In the genomic region with DNA sequence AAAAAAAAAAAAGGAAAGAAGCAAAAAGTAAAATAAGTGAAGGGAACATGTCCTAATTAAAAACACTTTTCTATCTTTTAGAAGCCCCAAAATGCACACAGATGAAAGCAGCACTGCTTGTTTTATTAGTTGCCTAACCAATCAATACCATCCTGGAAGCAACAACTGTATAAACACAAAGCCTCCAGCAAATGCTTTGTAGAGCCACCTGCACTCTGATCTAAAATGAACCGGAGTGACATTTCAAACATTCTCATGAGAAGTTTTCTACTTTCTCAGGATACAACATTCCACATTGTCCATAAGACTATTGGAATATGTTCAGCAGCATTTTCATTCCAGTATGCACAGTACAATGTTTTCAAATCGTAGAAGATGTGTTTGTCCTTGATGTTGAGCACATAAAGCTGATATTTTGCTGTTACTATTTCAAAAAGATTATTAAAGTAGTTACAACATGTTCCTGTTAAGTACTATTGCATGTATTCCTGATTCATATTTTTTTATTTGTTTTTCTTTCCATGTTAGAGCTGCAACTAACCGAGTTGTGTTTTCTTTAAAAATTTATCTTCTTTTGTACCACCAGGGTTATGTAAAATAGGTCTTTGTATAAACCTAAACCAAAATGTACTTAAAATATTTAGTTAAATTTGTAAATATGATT, we compare ENCODE assay signal across 1 cellular context.
A peak's percentile ranks its signal among the peaks of the same experiment; 100 is the strongest.
TF ChIP-seq lines count a peak whose summit lies in the region.

No MANE protein-coding gene starts in this region.

TF ChIP-seq in HepG2, 621 proteins besides CTCF, POLR2A, EP300 and RAD21 (continued from another document):
- TF ChIP-seq, protein P1, sequence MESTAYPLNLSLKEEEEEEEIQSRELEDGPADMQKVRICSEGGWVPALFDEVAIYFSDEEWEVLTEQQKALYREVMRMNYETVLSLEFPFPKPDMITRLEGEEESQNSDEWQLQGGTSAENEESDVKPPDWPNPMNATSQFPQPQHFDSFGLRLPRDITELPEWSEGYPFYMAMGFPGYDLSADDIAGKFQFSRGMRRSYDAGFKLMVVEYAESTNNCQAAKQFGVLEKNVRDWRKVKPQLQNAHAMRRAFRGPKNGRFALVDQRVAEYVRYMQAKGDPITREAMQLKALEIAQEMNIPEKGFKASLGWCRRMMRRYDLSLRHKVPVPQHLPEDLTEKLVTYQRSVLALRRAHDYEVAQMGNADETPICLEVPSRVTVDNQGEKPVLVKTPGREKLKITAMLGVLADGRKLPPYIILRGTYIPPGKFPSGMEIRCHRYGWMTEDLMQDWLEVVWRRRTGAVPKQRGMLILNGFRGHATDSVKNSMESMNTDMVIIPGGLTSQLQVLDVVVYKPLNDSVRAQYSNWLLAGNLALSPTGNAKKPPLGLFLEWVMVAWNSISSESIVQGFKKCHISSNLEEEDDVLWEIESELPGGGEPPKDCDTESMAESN (CRISPR knock-in tag; conservative IDR thresholded peaks at IDR 0.05): no peak
- TF ChIP-seq TCF7L2 (IDR thresholded peaks at IDR 0.05; ENCODE audit: low read depth, low read length) (peak; percentile 28), ZNF710 (CRISPR knock-in tag; IDR thresholded peaks at IDR 0.05; ENCODE audit: borderline replicate concordance) (peak; percentile 63; the same call in 1 of the 2 replicates), BCL6 (CRISPR knock-in tag; IDR thresholded peaks at IDR 0.05) (peak; percentile 95), KAT7 (CRISPR knock-in tag; IDR thresholded peaks at IDR 0.05; ENCODE audit: borderline replicate concordance) (0 out of 2 replicates have a peak, but pooled peaks have one; percentile 34), ELF3 (CRISPR knock-in tag; IDR thresholded peaks at IDR 0.05) (peak; percentile 66), PHF21A (CRISPR knock-in tag; IDR thresholded peaks at IDR 0.05) (peak; percentile 61; the same call in 1 of the 2 replicates), MIXL1 (CRISPR knock-in tag; IDR thresholded peaks at IDR 0.05) (peak; percentile 94), DPF2 (CRISPR knock-in tag; IDR thresholded peaks at IDR 0.05; ENCODE audit: borderline replicate concordance, low read depth) (peak; percentile 70; the same call in 1 of the 2 replicates), PTBP1 (IDR thresholded peaks at IDR 0.05; ENCODE audit: low read depth, low read length, poor library complexity, severe bottlenecking) (no peak), FOXJ3 (CRISPR knock-in tag; IDR thresholded peaks at IDR 0.05; ENCODE audit: borderline replicate concordance) (peak; percentile 89; the same call in 1 of the 2 replicates), IRF9 (CRISPR knock-in tag; IDR thresholded peaks at IDR 0.05; ENCODE audit: borderline replicate concordance) (no peak), FOXA1 (IDR thresholded peaks at IDR 0.05) (no peak), FOXA1 (CRISPR knock-in tag; IDR thresholded peaks at IDR 0.05) (0 out of 2 replicates have a peak, but pooled peaks have one; percentile 35), ZFP1 (CRISPR knock-in tag; IDR thresholded peaks at IDR 0.05) (peak; percentile 70; the same call in 1 of the 2 replicates), IRF2 (CRISPR knock-in tag; IDR thresholded peaks at IDR 0.05) (peak; percentile 51; the same call in 1 of the 2 replicates)
- TF ChIP-seq, protein P2, sequence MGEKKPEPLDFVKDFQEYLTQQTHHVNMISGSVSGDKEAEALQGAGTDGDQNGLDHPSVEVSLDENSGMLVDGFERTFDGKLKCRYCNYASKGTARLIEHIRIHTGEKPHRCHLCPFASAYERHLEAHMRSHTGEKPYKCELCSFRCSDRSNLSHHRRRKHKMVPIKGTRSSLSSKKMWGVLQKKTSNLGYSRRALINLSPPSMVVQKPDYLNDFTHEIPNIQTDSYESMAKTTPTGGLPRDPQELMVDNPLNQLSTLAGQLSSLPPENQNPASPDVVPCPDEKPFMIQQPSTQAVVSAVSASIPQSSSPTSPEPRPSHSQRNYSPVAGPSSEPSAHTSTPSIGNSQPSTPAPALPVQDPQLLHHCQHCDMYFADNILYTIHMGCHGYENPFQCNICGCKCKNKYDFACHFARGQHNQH (CRISPR knock-in tag; IDR thresholded peaks at IDR 0.05): peak; percentile 43; the same call in 1 of the 2 replicates
- TF ChIP-seq, protein P3, sequence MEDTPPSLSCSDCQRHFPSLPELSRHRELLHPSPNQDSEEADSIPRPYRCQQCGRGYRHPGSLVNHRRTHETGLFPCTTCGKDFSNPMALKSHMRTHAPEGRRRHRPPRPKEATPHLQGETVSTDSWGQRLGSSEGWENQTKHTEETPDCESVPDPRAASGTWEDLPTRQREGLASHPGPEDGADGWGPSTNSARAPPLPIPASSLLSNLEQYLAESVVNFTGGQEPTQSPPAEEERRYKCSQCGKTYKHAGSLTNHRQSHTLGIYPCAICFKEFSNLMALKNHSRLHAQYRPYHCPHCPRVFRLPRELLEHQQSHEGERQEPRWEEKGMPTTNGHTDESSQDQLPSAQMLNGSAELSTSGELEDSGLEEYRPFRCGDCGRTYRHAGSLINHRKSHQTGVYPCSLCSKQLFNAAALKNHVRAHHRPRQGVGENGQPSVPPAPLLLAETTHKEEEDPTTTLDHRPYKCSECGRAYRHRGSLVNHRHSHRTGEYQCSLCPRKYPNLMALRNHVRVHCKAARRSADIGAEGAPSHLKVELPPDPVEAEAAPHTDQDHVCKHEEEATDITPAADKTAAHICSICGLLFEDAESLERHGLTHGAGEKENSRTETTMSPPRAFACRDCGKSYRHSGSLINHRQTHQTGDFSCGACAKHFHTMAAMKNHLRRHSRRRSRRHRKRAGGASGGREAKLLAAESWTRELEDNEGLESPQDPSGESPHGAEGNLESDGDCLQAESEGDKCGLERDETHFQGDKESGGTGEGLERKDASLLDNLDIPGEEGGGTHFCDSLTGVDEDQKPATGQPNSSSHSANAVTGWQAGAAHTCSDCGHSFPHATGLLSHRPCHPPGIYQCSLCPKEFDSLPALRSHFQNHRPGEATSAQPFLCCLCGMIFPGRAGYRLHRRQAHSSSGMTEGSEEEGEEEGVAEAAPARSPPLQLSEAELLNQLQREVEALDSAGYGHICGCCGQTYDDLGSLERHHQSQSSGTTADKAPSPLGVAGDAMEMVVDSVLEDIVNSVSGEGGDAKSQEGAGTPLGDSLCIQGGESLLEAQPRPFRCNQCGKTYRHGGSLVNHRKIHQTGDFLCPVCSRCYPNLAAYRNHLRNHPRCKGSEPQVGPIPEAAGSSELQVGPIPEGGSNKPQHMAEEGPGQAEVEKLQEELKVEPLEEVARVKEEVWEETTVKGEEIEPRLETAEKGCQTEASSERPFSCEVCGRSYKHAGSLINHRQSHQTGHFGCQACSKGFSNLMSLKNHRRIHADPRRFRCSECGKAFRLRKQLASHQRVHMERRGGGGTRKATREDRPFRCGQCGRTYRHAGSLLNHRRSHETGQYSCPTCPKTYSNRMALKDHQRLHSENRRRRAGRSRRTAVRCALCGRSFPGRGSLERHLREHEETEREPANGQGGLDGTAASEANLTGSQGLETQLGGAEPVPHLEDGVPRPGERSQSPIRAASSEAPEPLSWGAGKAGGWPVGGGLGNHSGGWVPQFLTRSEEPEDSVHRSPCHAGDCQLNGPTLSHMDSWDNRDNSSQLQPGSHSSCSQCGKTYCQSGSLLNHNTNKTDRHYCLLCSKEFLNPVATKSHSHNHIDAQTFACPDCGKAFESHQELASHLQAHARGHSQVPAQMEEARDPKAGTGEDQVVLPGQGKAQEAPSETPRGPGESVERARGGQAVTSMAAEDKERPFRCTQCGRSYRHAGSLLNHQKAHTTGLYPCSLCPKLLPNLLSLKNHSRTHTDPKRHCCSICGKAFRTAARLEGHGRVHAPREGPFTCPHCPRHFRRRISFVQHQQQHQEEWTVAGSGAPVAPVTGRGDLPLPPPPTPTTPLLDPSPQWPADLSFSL (CRISPR knock-in tag; IDR thresholded peaks at IDR 0.05): 0 out of 2 replicates have a peak, but pooled peaks have one; percentile 30
TF ChIP-seq in HepG2: peak in this region for 94.
